ENCODE assay signal across 17 cellular contexts in genomic region chr1:1602941-1603506, GRCh38. TPM values are rescaled to one million over a fixed set of nuclear protein-coding genes. Genes with fewer than 3 reads are reported as not detected.
DNase-seq lines count a peak whose midpoint lies in the region; ATAC-seq and TF ChIP-seq lines count a peak whose summit lies in the region.
"Had no signal": no experiment of that assay in that cellular context is flagged by ENCODE, and none has a peak within 500 bp of the region (broad histone marks: within the 10 kb centered on the region; RNA-seq: fewer than 3 reads in every experiment).

No MANE protein-coding gene starts in this region.

- no peak for TF ChIP-seq CTCF in osteocyte (IDR thresholded peaks at IDR 0.05)

- H3K27me3 Mint-ChIP-seq in activated naive CD4-positive, alpha-beta T cell treated with anti-CD3 and anti-CD28 coated beads, Interleukin-2, amount 50 U/mL, for 24 hours = no peaks in the 10 kb centered on the region
- no peaks in the 10 kb centered on the region for H3K27me3 Mint-ChIP-seq in osteocyte (ENCODE audit: unreplicated experiment)
- H3K27me3 Mint-ChIP-seq: central memory CD8-positive, alpha-beta T cell; effector memory CD8-positive, alpha-beta T cell had no signal

- no peaks in the 10 kb centered on the region for H3K9me3 Mint-ChIP-seq in activated naive CD4-positive, alpha-beta T cell treated with anti-CD3 and anti-CD28 coated beads, Interleukin-2, amount 50 U/mL, for 24 hours
- H3K9me3 Mint-ChIP-seq in osteocyte (ENCODE audit: unreplicated experiment) = no peaks in the 10 kb centered on the region
- H3K9me3 Mint-ChIP-seq: activated T-helper 2 cell treated with anti-CD3 and anti-CD28 coated beads, Interferon-gamma antibody, Interleukin-2, Interleukin-4, amounts not matched to agents 10 μg/mL and 5 μg/mL and 100 μg/mL, durations not matched to agents 14 hours and 24 hours and 36 hours; central memory CD8-positive, alpha-beta T cell; effector memory CD8-positive, alpha-beta T cell; HFFc6 had no signal

- ATAC-seq in GM21825 (IDR thresholded peaks at IDR 0.05; ENCODE audit: unreplicated experiment) = no peak
- ATAC-seq: activated CD8-positive, alpha-beta memory T cell treated with anti-CD3 and anti-CD28 coated beads, Interleukin-2, amount 10 ng/mL, durations not matched to agents 7 days and 5 days; effector memory CD8-positive, alpha-beta T cell; heart right ventricle had no signal

- peaks cover 14% of the 10 kb centered on the region for H3K4me1 Mint-ChIP-seq in activated naive CD4-positive, alpha-beta T cell treated with anti-CD3 and anti-CD28 coated beads, Interleukin-2, amount 50 U/mL, for 24 hours
- H3K4me1 Mint-ChIP-seq in osteocyte (ENCODE audit: unreplicated experiment) = peaks cover 4% of the 10 kb centered on the region

- DNase-seq in activated naive CD4-positive, alpha-beta T cell treated with anti-CD3 and anti-CD28 coated beads, Interleukin-2, amount 50 U/mL, for 16 hours = no peak
- peak; percentile 85 for DNase-seq in NCI-H82 (lab: John Stamatoyannopoulos, UW)
- peak; percentile 77 for DNase-seq in osteocyte (ENCODE audit: extremely low spot score, unreplicated experiment)
- DNase-seq in stimulated activated CD4-positive, alpha-beta T cell treated with anti-CD3 and anti-CD28 coated beads, Interleukin-12 subunit alpha, Interleukin-12 subunit beta, amount 100 ng/mL, for 4 hours = no peak
- DNase-seq: activated CD4-positive, CD25-positive, alpha-beta regulatory T cell treated with anti-CD3 and anti-CD28 coated beads, Interleukin-2, amount 50 U/mL, for 72 hours; activated CD8-positive, alpha-beta memory T cell treated with anti-CD3 and anti-CD28 coated beads, Interleukin-2, amount 10 ng/mL, durations not matched to agents 7 days and 5 days; effector memory CD8-positive, alpha-beta T cell; heart right ventricle; HFFc6; NCI-H1417 treated with DMSO at 0.1 percent for 48 hours; SHP77 treated with DMSO at 0.1 percent for 48 hours; stimulated activated CD4-positive, alpha-beta T cell treated with anti-CD3 and anti-CD28 coated beads, Interleukin-4, amount 100 ng/mL, for 24 hours; testis had no signal

- no peak overlapping the region for H3K4me3 Mint-ChIP-seq in activated naive CD4-positive, alpha-beta T cell treated with anti-CD3 and anti-CD28 coated beads, Interleukin-2, amount 50 U/mL, for 24 hours
- H3K4me3 Mint-ChIP-seq in osteocyte (ENCODE audit: unreplicated experiment) = no peak overlapping the region
- H3K4me3 Mint-ChIP-seq: activated CD8-positive, alpha-beta memory T cell treated with anti-CD3 and anti-CD28 coated beads, Interleukin-2, amount 10 ng/mL, durations not matched to agents 7 days and 5 days; central memory CD8-positive, alpha-beta T cell; effector memory CD8-positive, alpha-beta T cell; HFFc6 had no signal

- H3K36me3 Mint-ChIP-seq in activated naive CD4-positive, alpha-beta T cell treated with anti-CD3 and anti-CD28 coated beads, Interleukin-2, amount 50 U/mL, for 24 hours = no peaks in the 10 kb centered on the region
- H3K36me3 Mint-ChIP-seq in osteocyte (ENCODE audit: unreplicated experiment) = no peaks in the 10 kb centered on the region
- H3K36me3 Mint-ChIP-seq: activated CD8-positive, alpha-beta memory T cell treated with anti-CD3 and anti-CD28 coated beads, Interleukin-2, amount 10 ng/mL, durations not matched to agents 7 days and 5 days had no signal

- H3K27ac Mint-ChIP-seq in activated naive CD4-positive, alpha-beta T cell treated with anti-CD3 and anti-CD28 coated beads, Interleukin-2, amount 50 U/mL, for 24 hours = peak overlapping the region; percentile 80
- H3K27ac Mint-ChIP-seq in osteocyte (ENCODE audit: unreplicated experiment) = no peak overlapping the region
- H3K27ac Mint-ChIP-seq: activated CD8-positive, alpha-beta memory T cell treated with anti-CD3 and anti-CD28 coated beads, Interleukin-2, amount 10 ng/mL, durations not matched to agents 7 days and 5 days; activated T-helper 2 cell treated with anti-CD3 and anti-CD28 coated beads, Interferon-gamma antibody, Interleukin-2, Interleukin-4, amounts not matched to agents 10 μg/mL and 5 μg/mL and 100 μg/mL, durations not matched to agents 14 hours and 24 hours and 36 hours; effector memory CD8-positive, alpha-beta T cell; HFFc6 had no signal

RNA-seq across cellular contexts. Expression of gene FNDC10, which starts 3.1 kb away (rescaled TPM):
- total RNA-seq in osteocyte = 25.6 and 28.0 TPM in 2 replicates

RNA-seq across cellular contexts. Expression of gene MIB2, which starts 12.3 kb away (rescaled TPM):
- total RNA-seq in osteocyte = 105 and 108 TPM in 2 replicates

RNA-seq across cellular contexts. Expression of gene SSU72, which starts 28.4 kb away (rescaled TPM):
- total RNA-seq in osteocyte = 117 and 121 TPM in 2 replicates

RNA-seq across cellular contexts. Expression of gene MMP23B, which starts 28.9 kb away (rescaled TPM):
- total RNA-seq in osteocyte = 4.8 and 8.5 TPM in 2 replicates

RNA-seq across cellular contexts. Expression of gene CDK11B, which starts 55.8 kb away (rescaled TPM):
- 28.8 and 29.7 TPM in 2 replicates for total RNA-seq in osteocyte

Comparison
In these comparisons a context has a peak if more than half of its experiments do, and no peak if none do; other contexts are left out.
1. DNase-seq: peak in NCI-H82 (single experiment) and osteocyte (single experiment); none in activated naive CD4-positive, alpha-beta T cell treated with anti-CD3 and anti-CD28 coated beads, Interleukin-2, amount 50 U/mL, for 16 hours (single experiment) and stimulated activated CD4-positive, alpha-beta T cell treated with anti-CD3 and anti-CD28 coated beads, Interleukin-12 subunit alpha, Interleukin-12 subunit beta, amount 100 ng/mL, for 4 hours (single experiment).